Comparison of ENCODE assay signal across 2 cellular contexts in the genomic region with DNA sequence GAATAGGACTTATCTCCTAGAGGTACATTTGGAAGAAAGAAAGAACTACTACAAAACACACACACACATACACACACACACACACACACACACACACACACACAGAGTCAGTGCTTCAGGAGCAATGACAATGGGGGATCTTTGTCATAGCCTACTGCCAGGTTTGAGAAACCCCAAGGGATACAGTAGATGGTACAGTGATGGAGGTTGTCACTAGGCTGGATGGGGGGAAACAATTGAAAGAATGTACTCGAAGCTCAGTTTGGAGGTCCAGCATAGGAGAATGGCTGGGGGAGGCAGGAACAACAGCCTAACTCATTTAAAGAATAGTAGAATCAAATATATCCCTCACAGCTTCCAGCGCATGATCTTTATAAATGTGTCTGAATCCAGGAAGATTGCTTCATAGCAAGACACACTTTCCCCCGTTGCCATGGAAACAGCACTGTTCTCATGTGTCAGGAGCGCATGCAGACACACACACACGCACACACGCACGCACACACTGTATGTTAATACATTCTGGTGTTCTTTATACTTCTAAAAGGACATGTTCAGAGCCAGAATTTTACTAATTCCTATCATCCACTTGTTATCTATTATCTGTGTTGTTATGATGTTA.
TF ChIP-seq lines count a peak whose summit lies in the region.

No MANE protein-coding gene starts in this region.

TF ChIP-seq in HEK293, 187 proteins besides CTCF, POLR2A, EP300 and RAD21:
- TF ChIP-seq, protein P1, sequence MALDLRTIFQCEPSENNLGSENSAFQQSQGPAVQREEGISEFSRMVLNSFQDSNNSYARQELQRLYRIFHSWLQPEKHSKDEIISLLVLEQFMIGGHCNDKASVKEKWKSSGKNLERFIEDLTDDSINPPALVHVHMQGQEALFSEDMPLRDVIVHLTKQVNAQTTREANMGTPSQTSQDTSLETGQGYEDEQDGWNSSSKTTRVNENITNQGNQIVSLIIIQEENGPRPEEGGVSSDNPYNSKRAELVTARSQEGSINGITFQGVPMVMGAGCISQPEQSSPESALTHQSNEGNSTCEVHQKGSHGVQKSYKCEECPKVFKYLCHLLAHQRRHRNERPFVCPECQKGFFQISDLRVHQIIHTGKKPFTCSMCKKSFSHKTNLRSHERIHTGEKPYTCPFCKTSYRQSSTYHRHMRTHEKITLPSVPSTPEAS (tag by site-specific recombination; IDR thresholded peaks at IDR 0.05), result peak; percentile 17; the same call in 1 of the 2 replicates
- no peak for TF ChIP-seq ZNF707 (tag by site-specific recombination; IDR thresholded peaks at IDR 0.05)
TF ChIP-seq in HEK293: peak in this region for 1.

TF ChIP-seq in K562, 482 proteins besides CTCF, POLR2A, EP300 and RAD21:
- TF ChIP-seq CEBPB (tag; IDR thresholded peaks at IDR 0.05), result peak; percentile 20; the same call in 1 of the 2 replicates
- TF ChIP-seq RFX1 (IDR thresholded peaks at IDR 0.05), result peak; percentile 88
- 0 out of 4 replicates have a peak, but pooled peaks of 1 of the 2 experiments have one; percentile 10 for TF ChIP-seq RCOR1 (IDR thresholded peaks at IDR 0.05; ENCODE audit: borderline replicate concordance in 1 of 2, low read depth in 2 of 2, low read length in 2 of 2)
- no peak for TF ChIP-seq HDAC6 (IDR thresholded peaks at IDR 0.05; ENCODE audit: low read depth, low read length)
- no peak for TF ChIP-seq CEBPG (CRISPR knock-in tag; IDR thresholded peaks at IDR 0.05)
- 0 out of 4 replicates have a peak, but pooled peaks of 1 of the 2 experiments have one; percentile 33 for TF ChIP-seq CEBPG (tag; conservative IDR thresholded peaks at IDR 0.05 in 1 of 2, IDR thresholded peaks at IDR 0.05 in 1 of 2)
- TF ChIP-seq TAL1 (IDR thresholded peaks at IDR 0.05), result 0 out of 2 replicates have a peak, but pooled peaks have one; percentile 13
- no peak for TF ChIP-seq HDAC3 (IDR thresholded peaks at IDR 0.05; ENCODE audit: borderline replicate concordance, partially characterized antibody)
- peak; percentile 31 for TF ChIP-seq CBFA2T3 (IDR thresholded peaks at IDR 0.05)
- TF ChIP-seq, protein P2, sequence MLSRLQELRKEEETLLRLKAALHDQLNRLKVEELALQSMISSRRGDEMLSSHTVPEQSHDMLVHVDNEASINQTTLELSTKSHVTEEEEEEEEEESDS (CRISPR knock-in tag; IDR thresholded peaks at IDR 0.05), result no peak
- TF ChIP-seq NONO (IDR thresholded peaks at IDR 0.05; ENCODE audit: low read depth in 2 of 2, low read length in 1 of 2), result no peak
- TF ChIP-seq NR1H2 (CRISPR knock-in tag; IDR thresholded peaks at IDR 0.05), result no peak
- 0 out of 2 replicates have a peak, but pooled peaks have one; percentile 27 for TF ChIP-seq ZNF12 (CRISPR knock-in tag; IDR thresholded peaks at IDR 0.05)
- peak; percentile 22; the same call in 1 of the 2 replicates for TF ChIP-seq ARID1B (IDR thresholded peaks at IDR 0.05)
